ENCODE assay signal across 8 cellular contexts in the genomic region with DNA sequence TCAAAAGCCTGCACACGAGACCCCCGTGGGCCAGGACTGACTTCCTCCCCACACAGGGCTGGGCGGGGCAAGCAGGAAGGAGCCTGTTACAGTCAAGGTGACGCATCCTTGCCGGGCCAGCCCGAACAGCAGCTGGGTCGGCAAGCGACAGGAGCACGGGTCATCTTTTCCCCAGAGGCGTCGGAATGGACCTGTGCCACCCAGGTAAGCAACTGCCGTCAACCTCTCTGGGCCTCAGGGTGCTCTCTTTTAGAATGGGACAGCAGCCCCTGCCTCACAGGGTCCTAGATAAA. TPM values are rescaled to one million over a fixed set of nuclear protein-coding genes. Genes with fewer than 3 reads are reported as not detected.
DNase-seq lines count a peak whose midpoint lies in the region; ATAC-seq, FAIRE-seq and TF ChIP-seq lines count a peak whose summit lies in the region.

Gene CYTH4, plus strand, starts transcription at position 124 of the 293 bp plus-strand sequence. Its CDS starts 62 bp downstream, at position 186.

- H3K4me2 ChIP-seq in keratinocyte (ENCODE audit: control insufficient read depth, extremely low read depth, insufficient read depth, low read depth, low read length) = peak within 1 kb of the TSS; percentile 55

- H3K4me3 Mint-ChIP-seq in activated T-cell treated with anti-CD3 and anti-CD28 coated beads, Interleukin-2, amount 50 U/mL, for 72 hours = peak within 1 kb of the TSS; percentile 93
- H3K4me3 Mint-ChIP-seq in Caco-2 (ENCODE audit: unreplicated experiment) = no peak within 1 kb of the TSS

- H2AFZ ChIP-seq in keratinocyte (ENCODE audit: control insufficient read depth, low read length) = peak within 1 kb of the TSS; percentile 14

- peak; percentile 73 to 90 for DNase-seq in NOMO-1 (lab: John Stamatoyannopoulos, UW; ENCODE audit: unreplicated experiment in 2 of 2)
- DNase-seq in activated T-cell treated with anti-CD3 and anti-CD28 coated beads, Interleukin-2, amount 50 U/mL, for 72 hours = peak; percentile 85 to 87
- DNase-seq in keratinocyte (ENCODE audit: low read depth, low spot score) = no peak
- peak; percentile 57 to 68 for DNase-seq in stimulated activated CD8-positive, alpha-beta memory T cell treated with anti-CD3 and anti-CD28 coated beads, Interleukin-15, amount 100 ng/mL, for 4 hours (ENCODE audit: low read depth in 2 of 2)
- DNase-seq in cerebellar nuclear complex (lab: John Stamatoyannopoulos, UW) = no peak
- DNase-seq in NCI-H510A (lab: John Stamatoyannopoulos, UW) = no peak
- no peak for DNase-seq in Caco-2

- H3K9me1 ChIP-seq in keratinocyte (ENCODE audit: control insufficient read depth, extremely low read depth, insufficient read depth, low read length) = no peaks in the 10 kb centered on the region

- peak; percentile 90 to 93 for ATAC-seq in activated T-cell treated with anti-CD3 and anti-CD28 coated beads, Interleukin-2, amount 50 U/mL, for 72 hours (replicated peaks in 1 of 2)

- H3K4me1 Mint-ChIP-seq in activated T-cell treated with anti-CD3 and anti-CD28 coated beads, Interleukin-2, amount 50 U/mL, for 72 hours (ENCODE audit: low read depth) = peaks cover 80% of the 10 kb centered on the region
- H3K4me1 Mint-ChIP-seq in Caco-2 (ENCODE audit: low read depth, unreplicated experiment) = no peaks in the 10 kb centered on the region

- H3K4me3 ChIP-seq in keratinocyte (ENCODE audit: control insufficient read depth in 2 of 3, extremely low read depth in 1 of 3, insufficient read depth in 2 of 3, low read depth in 1 of 3, low read length in 3 of 3) = no peak within 1 kb of the TSS
- no peak within 1 kb of the TSS for H3K4me3 ChIP-seq in Caco-2 (ENCODE audit: low read depth, low read length)

- no peaks in the 10 kb centered on the region for H3K79me2 ChIP-seq in keratinocyte (ENCODE audit: control insufficient read depth, insufficient read depth, low read length)

- H3K27me3 ChIP-seq in keratinocyte (ENCODE audit: control insufficient read depth, extremely low read depth, insufficient read depth, low read length) (peaks cover 12% of the 10 kb centered on the region), Caco-2 (replicated peaks; ENCODE audit: control insufficient read depth, insufficient read depth, low read length) (no peaks in the 10 kb centered on the region)

- POLR2A ChIA-PET in Caco-2 (lab: Charles Lee) = no interaction called here

- H3K27ac Mint-ChIP-seq in activated T-cell treated with anti-CD3 and anti-CD28 coated beads, Interleukin-2, amount 50 U/mL, for 72 hours = peak within 1 kb of the TSS; percentile 98
- H3K27ac Mint-ChIP-seq in Caco-2 (ENCODE audit: unreplicated experiment) = no peak within 1 kb of the TSS

- peak; percentile 34 for TF ChIP-seq POLR2A in GM15510 (IDR thresholded peaks at IDR 0.05; ENCODE audit: borderline replicate concordance, extremely low read depth, insufficient read length)

- H3K27me3 Mint-ChIP-seq in activated T-cell treated with anti-CD3 and anti-CD28 coated beads, Interleukin-2, amount 50 U/mL, for 72 hours (ENCODE audit: low read depth) = peaks cover 8% of the 10 kb centered on the region
- H3K27me3 Mint-ChIP-seq in Caco-2 (ENCODE audit: insufficient read depth, unreplicated experiment) = peaks cover 15% of the 10 kb centered on the region

- no peak for TF ChIP-seq CTCF in keratinocyte (optimal IDR thresholded peaks at IDR 0.05 in 1 of 3, IDR thresholded peaks at IDR 0.05 in 1 of 3, conservative IDR thresholded peaks at IDR 0.05 in 1 of 3; ENCODE audit: extremely low read depth in 1 of 3, insufficient read depth in 2 of 3, low read length in 3 of 3)
- TF ChIP-seq CTCF in Caco-2 (IDR thresholded peaks at IDR 0.05; ENCODE audit: insufficient read depth in 1 of 2, low read depth in 1 of 2, low read length in 1 of 2, severe bottlenecking in 1 of 2, unreplicated experiment in 1 of 2) = no peak

- H4K20me1 ChIP-seq in keratinocyte (ENCODE audit: control insufficient read depth, extremely low read depth, insufficient read depth, low read length) = no peaks in the 10 kb centered on the region

- peaks cover 6 to 16% of the 10 kb centered on the region in 2 donors for H3K36me3 Mint-ChIP-seq in activated T-cell treated with anti-CD3 and anti-CD28 coated beads, Interleukin-2, amount 50 U/mL, for 72 hours (ENCODE audit: insufficient read depth in 2 of 2)
- H3K36me3 Mint-ChIP-seq in Caco-2 (ENCODE audit: insufficient read depth, unreplicated experiment) = peaks cover 6% of the 10 kb centered on the region

- no peak within 1 kb of the TSS for H3K27ac ChIP-seq in keratinocyte (ENCODE audit: control insufficient read depth, insufficient read depth, low read length)

- no peak within 1 kb of the TSS for H3K9ac ChIP-seq in keratinocyte (ENCODE audit: control insufficient read depth, extremely low read depth, insufficient read depth, low read length)

- dilution Hi-C loops in keratinocyte (cut with MboI; ENCODE audit: extremely low pct_ligation_motif_present, low sequenced_read_pairs) = no loop called here

- no peaks in the 10 kb centered on the region for H3K9me3 Mint-ChIP-seq in activated T-cell treated with anti-CD3 and anti-CD28 coated beads, Interleukin-2, amount 50 U/mL, for 72 hours
- no peaks in the 10 kb centered on the region for H3K9me3 Mint-ChIP-seq in Caco-2 (ENCODE audit: unreplicated experiment)

- no peaks in the 10 kb centered on the region for H3K36me3 ChIP-seq in keratinocyte (ENCODE audit: control insufficient read depth in 2 of 2, extremely low read depth in 1 of 2, insufficient read depth in 2 of 2, low read length in 2 of 2)
- H3K36me3 ChIP-seq in Caco-2 (ENCODE audit: control insufficient read depth, insufficient read depth, low read length) = no peaks in the 10 kb centered on the region

- peak; percentile 73 for FAIRE-seq in keratinocyte (lab: Jason Lieb, UNC)

- H3K4me1 ChIP-seq in keratinocyte (ENCODE audit: control insufficient read depth, extremely low read depth, insufficient read depth, low read length) (peaks cover 13% of the 10 kb centered on the region), Caco-2 (no peaks in the 10 kb centered on the region)

- intact Hi-C loops in Caco-2 (cut with micrococcal nuclease; ENCODE audit: unreplicated experiment) = no loop called here

- no TSS peak for BruUV-seq in Caco-2 (replicated peaks; lab: Mats Ljungman, UMichigan)

- H3K9me3 ChIP-seq in keratinocyte (ENCODE audit: control insufficient read depth, low read depth, low read length) = no peaks in the 10 kb centered on the region
- no peaks in the 10 kb centered on the region for H3K9me3 ChIP-seq in Caco-2

- CTCF ChIA-PET in Caco-2 (lab: Charles Lee) = no interaction called here

RNA-seq across cellular contexts. Expression of gene CYTH4, which starts in this region (rescaled TPM):
- 10 to 100 TPM; 71.9 to 87.5 TPM for total RNA-seq in activated T-cell treated with anti-CD3 and anti-CD28 coated beads, Interleukin-2, amount 50 U/mL, for 72 hours
- polyA plus RNA-seq in keratinocyte = 0.05 to 0.12 TPM (median 0.06 TPM) in 3 replicates
- not detected for polyA plus RNA-seq in keratinocyte (2011; ENCODE audit: low read depth)
- 0.02 TPM in 1 of 2 replicates, not detected in the other for polyA plus RNA-seq in keratinocyte (2011; cell fraction: cytosol; rRNA removed)
- polyA plus RNA-seq in keratinocyte (2011; cell fraction: nucleus; rRNA removed) = 0.09 TPM in 1 of 2 replicates, not detected in the other
- polyA plus RNA-seq in keratinocyte (2012; ENCODE audit: low replicate concordance) = not detected in 2 replicates
- polyA minus RNA-seq in keratinocyte = not detected in 3 replicates
- not detected for polyA minus RNA-seq in keratinocyte (2011; cell fraction: cytosol; rRNA and poly(A)+ RNA removed)
- not detected in 2 replicates for polyA minus RNA-seq in keratinocyte (2011; cell fraction: nucleus; rRNA and poly(A)+ RNA removed)
- not detected in 2 replicates for total RNA-seq in Caco-2 (2022)

Comparison
In these comparisons a context has a peak if more than half of its experiments do, and no peak if none do; other contexts are left out.
1. RNA of gene CYTH4 (total RNA-seq): 71.9 to 87.5 TPM in activated T-cell treated with anti-CD3 and anti-CD28 coated beads, Interleukin-2, amount 50 U/mL, for 72 hours; not detected in Caco-2; every median in the first group is over 10 times any median in the second.
2. DNase-seq: peak in NOMO-1 (2 of 2), activated T-cell treated with anti-CD3 and anti-CD28 coated beads, Interleukin-2, amount 50 U/mL, for 72 hours (2 of 2) and stimulated activated CD8-positive, alpha-beta memory T cell treated with anti-CD3 and anti-CD28 coated beads, Interleukin-15, amount 100 ng/mL, for 4 hours (2 of 2); none in keratinocyte (single experiment), cerebellar nuclear complex (0 of 2), NCI-H510A (single experiment) and Caco-2 (0 of 2).